In the genomic region with DNA sequence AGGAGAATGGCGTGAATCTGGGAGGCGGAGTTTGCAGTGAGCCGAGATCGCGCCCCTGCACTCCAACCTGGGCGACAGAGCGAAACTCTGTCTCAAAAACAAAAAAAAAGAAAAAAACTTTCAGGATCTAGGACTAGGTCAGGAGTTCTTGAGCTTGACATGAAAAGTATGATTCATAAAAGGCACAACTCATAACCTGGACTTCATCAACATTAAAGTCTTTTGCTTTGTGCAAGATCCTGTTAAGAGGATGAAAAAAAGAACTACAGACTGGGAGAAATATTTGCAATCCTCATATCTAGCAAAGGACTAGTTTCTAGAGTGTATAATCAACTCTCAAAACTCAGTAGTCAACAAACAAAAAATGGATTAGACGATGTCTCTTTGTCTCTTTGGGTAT, we compare ENCODE assay signal across 23 cellular contexts. TPM values are rescaled to one million over a fixed set of nuclear protein-coding genes. Genes with fewer than 3 reads are reported as not detected.
DNase-seq lines count a peak whose midpoint lies in the region; ATAC-seq and TF ChIP-seq lines count a peak whose summit lies in the region.
"Had no signal": no experiment of that assay in that cellular context is flagged by ENCODE, and none has a peak within 500 bp of the region (broad histone marks: within the 10 kb centered on the region; RNA-seq: fewer than 3 reads in every experiment).

No MANE protein-coding gene starts in this region.

- H3K27me3 Mint-ChIP-seq in activated naive CD4-positive, alpha-beta T cell treated with anti-CD3 and anti-CD28 coated beads, Interleukin-2, amount 50 U/mL, for 24 hours: no peaks in the 10 kb centered on the region

- POLR2A ChIA-PET in HEK293T (lab: Yijun Ruan, JAX): no interaction called here

- peak overlapping the region; percentile 95 for H3K27ac ChIP-seq in SK-N-MC
- H3K27ac ChIP-seq in epithelial cell of prostate: peak overlapping the region; percentile 0

- H3K27ac Mint-ChIP-seq in activated naive CD4-positive, alpha-beta T cell treated with anti-CD3 and anti-CD28 coated beads, Interleukin-2, amount 50 U/mL, for 24 hours: peak overlapping the region; percentile 96
- peak overlapping the region in 1 of 2 donors; percentile 96 for H3K27ac Mint-ChIP-seq in activated naive CD4-positive, alpha-beta T cell treated with anti-CD3 and anti-CD28 coated beads, Interleukin-2, amount 50 U/mL, for 72 hours
- H3K27ac Mint-ChIP-seq: dendritic cell treated with granulocyte-macrophage colony-stimulating factor and Interleukin-4, amounts not matched to agents 40 ng/mL and 50 ng/mL, for 4 days; mesothelial cell of epicardium; nephron progenitor cell had no signal

- peaks cover 72% of the 10 kb centered on the region for H3K4me1 Mint-ChIP-seq in activated naive CD4-positive, alpha-beta T cell treated with anti-CD3 and anti-CD28 coated beads, Interleukin-2, amount 50 U/mL, for 24 hours

- H3K9me3 ChIP-seq in SK-N-MC (ENCODE audit: low read depth, low read length): no peaks in the 10 kb centered on the region
- H3K9me3 ChIP-seq: MG63, upper lobe of left lung had no signal

- ATAC-seq in activated naive CD4-positive, alpha-beta T cell treated with anti-CD3 and anti-CD28 coated beads, Interleukin-2, amount 50 U/mL, for 72 hours: no peak
- ATAC-seq in HG03442 (IDR thresholded peaks at IDR 0.05; ENCODE audit: unreplicated experiment): no peak
- no peak for ATAC-seq in HG03439 (IDR thresholded peaks at IDR 0.05; ENCODE audit: unreplicated experiment)
- ATAC-seq: left lobe of liver, sciatic nerve had no signal

- CTCF ChIA-PET in HEK293T (lab: Yijun Ruan, JAX): interaction anchor here (3.2 kb wide), 1 partner anchor 10 kb away, joined by 29 read pairs; no protein-coding TSS in a partner anchor

- no peak overlapping the region for H3K4me3 Mint-ChIP-seq in activated naive CD4-positive, alpha-beta T cell treated with anti-CD3 and anti-CD28 coated beads, Interleukin-2, amount 50 U/mL, for 24 hours
- H3K4me3 Mint-ChIP-seq: dendritic cell treated with granulocyte-macrophage colony-stimulating factor and Interleukin-4, amounts not matched to agents 40 ng/mL and 50 ng/mL, for 4 days; mesothelial cell of epicardium; nephron progenitor cell had no signal

- H3K9me3 Mint-ChIP-seq in activated naive CD4-positive, alpha-beta T cell treated with anti-CD3 and anti-CD28 coated beads, Interleukin-2, amount 50 U/mL, for 24 hours: no peaks in the 10 kb centered on the region
- H3K9me3 Mint-ChIP-seq in activated naive CD4-positive, alpha-beta T cell treated with anti-CD3 and anti-CD28 coated beads, Interleukin-2, amount 50 U/mL, for 72 hours: no peaks in the 10 kb centered on the region
- H3K9me3 Mint-ChIP-seq: CD8-positive, alpha-beta memory T cell; dendritic cell treated with granulocyte-macrophage colony-stimulating factor and Interleukin-4, amounts not matched to agents 40 ng/mL and 50 ng/mL, for 4 days; mesothelial cell of epicardium had no signal

- DNase-seq in activated naive CD4-positive, alpha-beta T cell treated with anti-CD3 and anti-CD28 coated beads, Interleukin-2, amount 50 U/mL, for 72 hours (ENCODE audit: low spot score in 2 of 2): no peak
- DNase-seq in SK-N-MC (ENCODE audit: low read depth, low spot score) (no peak), epithelial cell of prostate (ENCODE audit: low read depth, low spot score) (no peak), HEK293T (ENCODE audit: extremely low spot score) (no peak)
- no peak for DNase-seq in activated CD4-positive, CD25-positive, alpha-beta regulatory T cell (lab: John Stamatoyannopoulos, UW)
- DNase-seq: amygdala, GDM1, MG63, NCI-H146, NCI-H2171 treated with DMSO at 0.1 percent for 48 hours, NCI-H526, nephron progenitor cell, RPMI8226, T-helper 9 cell, upper lobe of left lung had no signal

- H3K4me3 ChIP-seq in SK-N-MC: no peak overlapping the region
- H3K4me3 ChIP-seq: MG63, upper lobe of left lung had no signal

- no peaks in the 10 kb centered on the region for H3K36me3 Mint-ChIP-seq in activated naive CD4-positive, alpha-beta T cell treated with anti-CD3 and anti-CD28 coated beads, Interleukin-2, amount 50 U/mL, for 24 hours
- H3K36me3 Mint-ChIP-seq in activated naive CD4-positive, alpha-beta T cell treated with anti-CD3 and anti-CD28 coated beads, Interleukin-2, amount 50 U/mL, for 72 hours: no peaks in the 10 kb centered on the region
- H3K36me3 Mint-ChIP-seq: CD8-positive, alpha-beta memory T cell had no signal

- H3K9ac ChIP-seq in SK-N-MC (ENCODE audit: insufficient read length): no peak overlapping the region

- no peaks in the 10 kb centered on the region for H3K36me3 ChIP-seq in SK-N-MC (ENCODE audit: insufficient read depth, low read length)
- H3K36me3 ChIP-seq: MG63, upper lobe of left lung had no signal

TF ChIP-seq in HEK293T, 16 proteins besides CTCF, POLR2A, EP300 and RAD21:
- TF ChIP-seq SP1 (IDR thresholded peaks at IDR 0.05) (no peak), HDGF (IDR thresholded peaks at IDR 0.05; ENCODE audit: borderline replicate concordance) (no peak), ARNT (IDR thresholded peaks at IDR 0.05) (no peak), FOXK2 (IDR thresholded peaks at IDR 0.05) (no peak)

RNA-seq across cellular contexts. Expression of a gene that starts 40.0 kb away (rescaled TPM):
- 10 to 100 TPM in 1 of 2 donors, 1 to 10 TPM in 1; 5.2 to 10.2 TPM for total RNA-seq in activated naive CD4-positive, alpha-beta T cell treated with anti-CD3 and anti-CD28 coated beads, Interleukin-2, amount 50 U/mL, for 72 hours

RNA-seq across cellular contexts. Expression of a gene that starts 40.8 kb away (rescaled TPM):
- total RNA-seq in activated naive CD4-positive, alpha-beta T cell treated with anti-CD3 and anti-CD28 coated beads, Interleukin-2, amount 50 U/mL, for 72 hours: under 1 TPM; 0.45 to 0.50 TPM
